In the genomic region with DNA sequence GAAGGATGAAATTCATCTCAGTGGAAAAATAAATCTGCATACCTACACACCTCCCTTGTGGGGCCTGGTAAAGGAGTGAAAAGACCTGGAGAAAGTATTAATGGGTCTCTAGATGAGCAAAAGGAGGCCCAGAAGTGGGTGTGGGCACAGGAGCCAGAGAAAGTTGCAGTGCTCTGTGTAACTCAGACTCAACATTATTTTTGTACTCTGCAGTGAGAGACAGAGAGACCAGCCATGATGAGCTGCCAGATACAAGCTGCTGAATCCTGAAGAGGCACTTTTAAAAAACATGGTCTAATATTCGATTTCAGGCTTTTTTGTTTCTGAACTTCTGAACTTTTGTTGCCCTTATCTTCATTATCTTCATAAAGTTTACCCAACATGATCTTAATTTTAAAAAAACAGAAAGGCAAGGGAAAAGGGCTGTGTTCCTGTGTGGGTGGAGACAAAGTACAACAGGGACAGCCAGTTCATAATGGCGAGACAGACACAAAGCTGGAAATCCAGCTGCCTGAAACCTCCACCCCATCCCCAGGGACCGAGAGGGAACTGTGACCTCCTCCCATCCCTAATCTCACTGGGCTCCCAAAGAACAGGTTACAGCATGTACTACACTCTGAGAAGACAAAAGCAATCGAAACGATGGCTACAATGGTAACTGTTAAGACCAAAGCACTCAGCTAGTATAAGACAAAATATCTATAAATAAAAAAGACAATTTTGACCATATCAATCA, we compare ENCODE assay signal across 11 cellular contexts.
DNase-seq lines count a peak whose midpoint lies in the region; ATAC-seq and TF ChIP-seq lines count a peak whose summit lies in the region.
"Had no signal": no experiment of that assay in that cellular context is flagged by ENCODE, and none has a peak within 500 bp of the region (broad histone marks: within the 10 kb centered on the region; RNA-seq: fewer than 3 reads in every experiment).

No MANE protein-coding gene starts in this region.

- H3K9me3 ChIP-seq in OCI-LY7 (ENCODE audit: low read length) (peaks cover 16% of the 10 kb centered on the region; the same call in 1 of the 2 replicates), gastrocnemius medialis (no peaks in the 10 kb centered on the region)
- H3K9me3 ChIP-seq: pancreas had no signal

- peaks cover 0 to 3% (median 0%) of the 10 kb centered on the region in 3 donors for H3K9me3 Mint-ChIP-seq in IgD-negative memory B cell

- no peaks in the 10 kb centered on the region for H3K27me3 Mint-ChIP-seq in IgD-negative memory B cell

- H3K27me3 ChIP-seq in gastrocnemius medialis = no peaks in the 10 kb centered on the region
- H3K27me3 ChIP-seq: pancreas had no signal

- H3K4me3 ChIP-seq in OCI-LY7 (ENCODE audit: low read depth, low read length, poor library complexity, severe bottlenecking) (no peak overlapping the region), gastrocnemius medialis (peak overlapping the region in 1 of 4 donors; percentile 8)
- H3K4me3 ChIP-seq: pancreas had no signal

- no peaks in the 10 kb centered on the region for H3K9me2 ChIP-seq in OCI-LY7 (ENCODE audit: insufficient read depth, low read length)

- H3K4me1 ChIP-seq in OCI-LY7 (ENCODE audit: insufficient read depth, low read length, poor library complexity, severe bottlenecking) (peaks cover 50% of the 10 kb centered on the region), gastrocnemius medialis (peaks cover 47 to 63% of the 10 kb centered on the region in 2 donors)
- H3K4me1 ChIP-seq: pancreas had no signal

- H4K20me1 ChIP-seq in OCI-LY7 (ENCODE audit: insufficient read depth, low read length) = no peaks in the 10 kb centered on the region; the same call in 1 of the 2 replicates

- DNase-seq in OCI-LY7 (ENCODE audit: low spot score) (no peak), left cardiac atrium (peak; percentile 76), gastrocnemius medialis (peak; percentile 38 to 61), amygdala (lab: John Stamatoyannopoulos, UW) (no peak), NCI-H1694 treated with DMSO at 0.1 percent for 48 hours (lab: John Stamatoyannopoulos, UW) (no peak)
- DNase-seq: hypothalamus, OCI-M1, pancreas had no signal

- H3K36me3 Mint-ChIP-seq in IgD-negative memory B cell = peaks cover 4% of the 10 kb centered on the region

- peak overlapping the region in 1 of 4 donors; percentile 43 for H3K4me3 Mint-ChIP-seq in IgD-negative memory B cell

- no peak for TF ChIP-seq POLR2A in gastrocnemius medialis (IDR thresholded peaks at IDR 0.05)

- peak overlapping the region; percentile 13 for H3K27ac ChIP-seq in OCI-LY7 (ENCODE audit: low read depth, low read length, poor library complexity, severe bottlenecking)
- peak overlapping the region; percentile 24 to 66 (median 45) for H3K27ac ChIP-seq in gastrocnemius medialis
- H3K27ac ChIP-seq: pancreas had no signal

- H3K4me2 ChIP-seq in OCI-LY7 (ENCODE audit: low read length) = peak overlapping the region; percentile 33

- H2AFZ ChIP-seq in OCI-LY7 (ENCODE audit: low read length) = no peak overlapping the region

- peak overlapping the region; percentile 4 to 37 (median 23) for H3K27ac Mint-ChIP-seq in IgD-negative memory B cell

- CTCF ChIA-PET in OCI-LY7 (lab: Charles Lee; ENCODE audit: unreplicated experiment) = interaction anchor here (0.5 kb wide), 1 partner anchor 230 kb away, joined by 3 read pairs; no protein-coding TSS in a partner anchor

- BruUV-seq in OCI-LY7 (replicated peaks; lab: Mats Ljungman, UMichigan) = no TSS peak

- peaks cover 35% of the 10 kb centered on the region; the same call in 1 of the 2 replicates for H3K79me2 ChIP-seq in OCI-LY7 (ENCODE audit: insufficient read depth, low read depth, low read length)

- POLR2A ChIA-PET in OCI-LY7 (lab: Charles Lee) = interaction anchor here (0.7 to 2.2 kb wide), 13 partner anchors 9 to 268 kb away, joined by 3 to 9 read pairs (median 4); no protein-coding TSS in a partner anchor

- H3K36me3 ChIP-seq in OCI-LY7 (ENCODE audit: insufficient read depth, low read length) (peaks cover 33% of the 10 kb centered on the region), gastrocnemius medialis (no peaks in the 10 kb centered on the region)
- H3K36me3 ChIP-seq: pancreas had no signal

- no peak for TF ChIP-seq CTCF in OCI-LY7 (conservative IDR thresholded peaks at IDR 0.05; ENCODE audit: low read length)
- TF ChIP-seq CTCF in gastrocnemius medialis (IDR thresholded peaks at IDR 0.05 in 4 of 5, conservative IDR thresholded peaks at IDR 0.05 in 1 of 5) = no peak

- intact Hi-C loops in OCI-LY7 (cut with micrococcal nuclease; ENCODE audit: unreplicated experiment) = no loop called here
- intact Hi-C loops in left cardiac atrium (cut with DNase I) = loop anchor here in 1 of 2 donors (10.0 kb wide), 1 partner anchor 182 kb away; no protein-coding TSS in a partner anchor
- intact Hi-C loops in gastrocnemius medialis (cut with DNase I; ENCODE audit: low total_unique reads) = no loop called here

- in situ Hi-C loops in gastrocnemius medialis (cut with MboI; ENCODE audit: low sequenced_read_pairs in 4 of 4) = no loop called here

- H3K4me1 Mint-ChIP-seq in IgD-negative memory B cell = peaks cover 44 to 76% (median 66%) of the 10 kb centered on the region in 3 donors

- ATAC-seq in left cardiac atrium (peak; percentile 55 to 89), gastrocnemius medialis (peak; percentile 79 to 89), HG02763 (IDR thresholded peaks at IDR 0.05; ENCODE audit: unreplicated experiment) (no peak), HG03460 (IDR thresholded peaks at IDR 0.05; ENCODE audit: unreplicated experiment) (no peak)
- ATAC-seq: pancreas had no signal

Comparison
In these comparisons a context has a peak if more than half of its experiments do, and no peak if none do; other contexts are left out.
1. DNase-seq: peak in left cardiac atrium (single experiment) and gastrocnemius medialis (2 of 2); none in OCI-LY7 (single experiment), amygdala (0 of 56) and NCI-H1694 treated with DMSO at 0.1 percent for 48 hours (single experiment).
2. ATAC-seq: peak in left cardiac atrium (2 of 2) and gastrocnemius medialis (2 of 2); none in HG02763 (single experiment) and HG03460 (single experiment).